ENCODE assay signal across 9 cellular contexts in genomic region chr6:79544939-79545450, GRCh38. TPM values are rescaled to one million over a fixed set of nuclear protein-coding genes. Genes with fewer than 3 reads are reported as not detected.
DNase-seq lines count a peak whose midpoint lies in the region; ATAC-seq and TF ChIP-seq lines count a peak whose summit lies in the region.
"Had no signal": no experiment of that assay in that cellular context is flagged by ENCODE, and none has a peak within 500 bp of the region (broad histone marks: within the 10 kb centered on the region; RNA-seq: fewer than 3 reads in every experiment).

No MANE protein-coding gene starts in this region.

- peak; percentile 42 for ATAC-seq in effector memory CD8-positive, alpha-beta T cell (replicated peaks)

- no peak overlapping the region for H3K56ac ChIP-seq in H9 (ENCODE audit: insufficient read length, low read depth, low read length)

- intact Hi-C loops in lower leg skin (cut with DNase I; ENCODE audit: low total_unique reads) (no loop called here), thyroid gland (cut with DNase I) (no loop called here)

- no peak overlapping the region for H3K4ac ChIP-seq in H9 (ENCODE audit: low read depth, low read length)

- H3K79me2 ChIP-seq in H9 (ENCODE audit: insufficient read depth, low read length): no peaks in the 10 kb centered on the region

- no peak overlapping the region for H3T11ph ChIP-seq in H9 (ENCODE audit: low read length)

- no peak overlapping the region for H3K27ac ChIP-seq in H9 (ENCODE audit: insufficient read length, low read depth, low read length)
- H3K27ac ChIP-seq in Peyer's patch: peak overlapping the region in 3 of 4 donors; percentile 3 to 73 (median 47)
- peak overlapping the region; percentile 48 to 90 (median 75) for H3K27ac ChIP-seq in thyroid gland
- H3K27ac ChIP-seq: neutrophil had no signal

- H3K4me3 ChIP-seq in Peyer's patch (peak overlapping the region in 1 of 4 donors; percentile 28), lower leg skin (ENCODE audit: low read depth, poor library complexity, severe bottlenecking) (no peak overlapping the region), thyroid gland (replicated peaks in 1 of 3) (no peak overlapping the region)

- H2BK120ac ChIP-seq in H9 (ENCODE audit: low read depth, low read length, poor library complexity, severe bottlenecking): no peak overlapping the region

- H4K20me1 ChIP-seq in H9 (ENCODE audit: control insufficient read depth, insufficient read depth, insufficient read length): no peaks in the 10 kb centered on the region

- DNase-seq in H9: peak; percentile 95
- DNase-seq in Peyer's patch: peak in 2 of 3 donors; percentile 56 to 71
- no peak for DNase-seq in effector memory CD8-positive, alpha-beta T cell
- DNase-seq in lower leg skin (ENCODE audit: low spot score in 2 of 2): peak; percentile 53 to 85
- peak; percentile 75 to 80 for DNase-seq in thyroid gland
- DNase-seq in activated CD4-positive, alpha-beta T cell treated with anti-CD3 and anti-CD28 coated beads, Interleukin-2, amount 50 U/mL, for 1 hour: no peak

- peak overlapping the region in 1 of 2 experiments; percentile 42; a peak in 3 of 5 replicates for H3K4me3 Mint-ChIP-seq in H9
- H3K4me3 Mint-ChIP-seq in effector memory CD8-positive, alpha-beta T cell: no peak overlapping the region

- H3K27me3 ChIP-seq in H9 (ENCODE audit: insufficient read depth, low read length) (no peaks in the 10 kb centered on the region), Peyer's patch (no peaks in the 10 kb centered on the region), thyroid gland (no peaks in the 10 kb centered on the region)
- H3K27me3 ChIP-seq: neutrophil had no signal

- peak overlapping the region; percentile 85 to 86 (median 85); a peak in 5 of 7 replicates for H3K27ac Mint-ChIP-seq in H9
- no peak overlapping the region for H3K27ac Mint-ChIP-seq in effector memory CD8-positive, alpha-beta T cell

- H3K14ac ChIP-seq in H9 (ENCODE audit: insufficient read depth, low read length): no peak overlapping the region

- no peak overlapping the region for H3K9ac ChIP-seq in H9 (ENCODE audit: extremely low read depth, insufficient read length, low read length)

- TF ChIP-seq CTCF in GM12873 (IDR thresholded peaks at IDR 0.05; ENCODE audit: insufficient read depth, low read depth, low read length, missing control alignments): peak; percentile 60
- peak; percentile 64 for TF ChIP-seq CTCF in H9 (conservative IDR thresholded peaks at IDR 0.05)
- peak; percentile 41; the same call in 1 of the 2 replicates for TF ChIP-seq CTCF in LNCAP (IDR thresholded peaks at IDR 0.05)
- peak in 4 of 6 experiments; percentile 27 to 55 (median 55) for TF ChIP-seq CTCF in Peyer's patch (IDR thresholded peaks at IDR 0.05)
- no peak for TF ChIP-seq CTCF in lower leg skin (IDR thresholded peaks at IDR 0.05)
- TF ChIP-seq CTCF in thyroid gland (IDR thresholded peaks at IDR 0.05): peak in 4 of 6 experiments; percentile 44 to 81 (median 62)

- no peaks in the 10 kb centered on the region for H3K79me1 ChIP-seq in H9 (ENCODE audit: insufficient read depth, low read depth, low read length, poor library complexity, severe bottlenecking)

- no peak overlapping the region for H2AFZ ChIP-seq in H9 (ENCODE audit: low read length)

- no peaks in the 10 kb centered on the region for H3K9me3 ChIP-seq in H9 (ENCODE audit: control insufficient read depth, low read depth, low read length)
- no peaks in the 10 kb centered on the region for H3K9me3 ChIP-seq in Peyer's patch
- H3K9me3 ChIP-seq in thyroid gland: no peaks in the 10 kb centered on the region
- H3K9me3 ChIP-seq: neutrophil had no signal

- H3K18ac ChIP-seq in H9 (ENCODE audit: insufficient read length, low read depth, low read length): no peak overlapping the region

- H3K9me3 Mint-ChIP-seq in H9: no peaks in the 10 kb centered on the region
- H3K9me3 Mint-ChIP-seq in effector memory CD8-positive, alpha-beta T cell: no peaks in the 10 kb centered on the region

- H3K4me1 ChIP-seq in H9 (ENCODE audit: insufficient read depth, low read length): peaks cover 3% of the 10 kb centered on the region; the same call in 1 of the 2 replicates
- no peaks in the 10 kb centered on the region for H3K4me1 ChIP-seq in Peyer's patch
- H3K4me1 ChIP-seq in thyroid gland: peaks cover 11 to 16% of the 10 kb centered on the region in 2 donors

- no peak overlapping the region for H2BK20ac ChIP-seq in H9 (ENCODE audit: low read depth, low read length, poor library complexity, severe bottlenecking)

- H4K5ac ChIP-seq in H9 (ENCODE audit: insufficient read length, low read depth, low read length): no peak overlapping the region

- H2BK15ac ChIP-seq in H9 (ENCODE audit: low read depth, low read length): no peak overlapping the region

- no peak overlapping the region for H3K23ac ChIP-seq in H9 (ENCODE audit: insufficient read length, low read depth, low read length)

- H3K36me3 ChIP-seq in Peyer's patch (no peaks in the 10 kb centered on the region), thyroid gland (no peaks in the 10 kb centered on the region)
- H3K36me3 ChIP-seq: neutrophil had no signal

- no peaks in the 10 kb centered on the region for H3K27me3 Mint-ChIP-seq in H9 (ENCODE audit: low read depth)
- H3K27me3 Mint-ChIP-seq in effector memory CD8-positive, alpha-beta T cell: peaks cover 0 to 6% of the 10 kb centered on the region in 2 donors

- peaks cover 30 to 37% of the 10 kb centered on the region in 2 experiments for H3K4me1 Mint-ChIP-seq in H9
- H3K4me1 Mint-ChIP-seq in effector memory CD8-positive, alpha-beta T cell (ENCODE audit: low read depth in 2 of 2): no peaks in the 10 kb centered on the region

- no peaks in the 10 kb centered on the region for H3K23me2 ChIP-seq in H9 (ENCODE audit: insufficient read length, low read depth, low read length, poor library complexity, severe bottlenecking)

- H2AK5ac ChIP-seq in H9 (ENCODE audit: insufficient read length, low read length): no peak overlapping the region

- H3K36me3 Mint-ChIP-seq in H9 (ENCODE audit: insufficient read depth in 1 of 3, low read depth in 3 of 3): peaks cover 3 to 18% (median 14%) of the 10 kb centered on the region in 3 experiments; a peak in 6 of 7 replicates
- H3K36me3 Mint-ChIP-seq in effector memory CD8-positive, alpha-beta T cell (ENCODE audit: insufficient read depth): peaks cover 4% of the 10 kb centered on the region

- H2BK12ac ChIP-seq in H9 (ENCODE audit: insufficient read length, low read depth, low read length): no peak overlapping the region

- no CpG with 5 or more reads among the region's 7 CpGs for WGBS in H9 (ENCODE audit: extremely low coverage, insufficient read length, low lambda C conversion rate)
- 15 to 20% methylated on average over 7 of the region's 7 CpGs for WGBS in lower leg skin, 2 donors
- WGBS in thyroid gland, 2 donors: 11 to 15% methylated on average over 7 of the region's 7 CpGs

- no peak overlapping the region for H4K91ac ChIP-seq in H9 (ENCODE audit: insufficient read length, low read depth, low read length)

- peak overlapping the region; percentile 0 for H3K4me2 ChIP-seq in H9 (ENCODE audit: insufficient read depth, insufficient read length, low read length)

- no peak overlapping the region for H4K8ac ChIP-seq in H9 (replicated peaks; ENCODE audit: insufficient read length, low read depth, low read length)

- H2BK5ac ChIP-seq in H9 (ENCODE audit: insufficient read length, low read length): no peak overlapping the region

- TF ChIP-seq POLR2A in Peyer's patch (IDR thresholded peaks at IDR 0.05): no peak
- TF ChIP-seq POLR2A in lower leg skin (IDR thresholded peaks at IDR 0.05): no peak
- TF ChIP-seq POLR2A in thyroid gland (IDR thresholded peaks at IDR 0.05): peak in 1 of 2 donors; percentile 45

RNA-seq across cellular contexts. Expression of gene LCA5, which starts 7.8 kb away (rescaled TPM):
- 2.3 TPM in 2 replicates for total RNA-seq in H9 (2021)
- 1 to 10 TPM in 3 of 4 donors, under 1 TPM in 1; 0.88 to 5.0 (median 2.0) TPM for total RNA-seq in Peyer's patch
- total RNA-seq in lower leg skin: 1 to 10 TPM; 1.8 to 2.8 (median 2.2) TPM
- 10 to 100 TPM; 13.7 to 18.8 (median 16.3) TPM for total RNA-seq in thyroid gland

Comparison
In these comparisons a context has a peak if more than half of its experiments do, and no peak if none do; other contexts are left out.
1. CTCF ChIP-seq: peak in GM12873 (single experiment), H9 (single experiment), LNCAP (single experiment), Peyer's patch (4 of 6) and thyroid gland (4 of 6); none in lower leg skin (0 of 3).
2. DNase-seq: peak in H9 (single experiment), Peyer's patch (2 of 3), lower leg skin (2 of 2) and thyroid gland (2 of 2); none in effector memory CD8-positive, alpha-beta T cell (0 of 3) and activated CD4-positive, alpha-beta T cell treated with anti-CD3 and anti-CD28 coated beads, Interleukin-2, amount 50 U/mL, for 1 hour (single experiment).
3. H3K27ac Mint-ChIP-seq: peak in H9 (3 of 3); none in effector memory CD8-positive, alpha-beta T cell (0 of 2).